ENCODE assay signal across 8 cellular contexts in genomic region chr6:31728767-31729514, GRCh38. TPM values are rescaled to one million over a fixed set of nuclear protein-coding genes. Genes with fewer than 3 reads are reported as not detected.
DNase-seq lines count a peak whose midpoint lies in the region; ATAC-seq lines count a peak whose summit lies in the region.

Gene DDAH2 (minus strand): TSS chr6:31729299. CDS start chr6:31729161, 138 bp downstream.

- peak within 1 kb of the TSS; percentile 81 to 86 (median 84) for H3K9ac ChIP-seq in skeletal muscle tissue (ENCODE audit: low read depth in 1 of 3, low read length in 3 of 3)

- H3K4me3 ChIP-seq in iPS DF 6.9 (ENCODE audit: low read length) (peak within 1 kb of the TSS; percentile 71), skeletal muscle tissue (ENCODE audit: low read length in 3 of 3) (peak within 1 kb of the TSS; percentile 80 to 88 (median 81))

- no peaks in the 10 kb centered on the region for H3K27me3 ChIP-seq in iPS DF 6.9 (ENCODE audit: control insufficient read depth, insufficient read depth, low read length)
- H3K27me3 ChIP-seq in skeletal muscle tissue (ENCODE audit: control insufficient read depth in 3 of 3, insufficient read depth in 3 of 3, low read length in 3 of 3), result no peaks in the 10 kb centered on the region

- H3K27ac ChIP-seq in iPS DF 6.9 (ENCODE audit: low read length), result no peak within 1 kb of the TSS
- peak within 1 kb of the TSS; percentile 95 for H3K27ac ChIP-seq in skeletal muscle tissue (ENCODE audit: low read depth, low read length)

- H3K27ac Mint-ChIP-seq in activated naive CD4-positive, alpha-beta T cell treated with anti-CD3 and anti-CD28 coated beads for 36 hours, result peak within 1 kb of the TSS; percentile 72
- H3K27ac Mint-ChIP-seq in activated naive CD8-positive, alpha-beta T cell treated with anti-CD3 and anti-CD28 coated beads, Interleukin-2, amount 50 U/mL, for 24 hours, result peak within 1 kb of the TSS; percentile 77

- H3K27me3 Mint-ChIP-seq in activated naive CD4-positive, alpha-beta T cell treated with anti-CD3 and anti-CD28 coated beads for 36 hours (ENCODE audit: low read depth), result no peaks in the 10 kb centered on the region
- no peaks in the 10 kb centered on the region for H3K27me3 Mint-ChIP-seq in activated naive CD8-positive, alpha-beta T cell treated with anti-CD3 and anti-CD28 coated beads, Interleukin-2, amount 50 U/mL, for 24 hours

- DNase-seq in activated naive CD4-positive, alpha-beta T cell treated with anti-CD3 and anti-CD28 coated beads for 36 hours, result no peak
- DNase-seq in activated naive CD4-positive, alpha-beta T cell treated with anti-CD3 and anti-CD28 coated beads, Interleukin-2, amount 50 U/mL, for 16 hours, result no peak
- DNase-seq in activated naive CD8-positive, alpha-beta T cell treated with anti-CD3 and anti-CD28 coated beads, Interleukin-2, amount 50 U/mL, for 24 hours, result no peak
- DNase-seq in iPS DF 6.9 (ENCODE audit: low read depth, low spot score) (no peak), NCI-H774 (lab: John Stamatoyannopoulos, UW) (no peak), NCI-H2107 (lab: John Stamatoyannopoulos, UW) (no peak)
- no peak for DNase-seq in stimulated activated CD4-positive, alpha-beta T cell treated with anti-CD3 and anti-CD28 coated beads, Interleukin-2, amount 100 ng/mL, for 48 hours

- H3K4me3 Mint-ChIP-seq in activated naive CD4-positive, alpha-beta T cell treated with anti-CD3 and anti-CD28 coated beads for 36 hours, result peak within 1 kb of the TSS; percentile 79
- peak within 1 kb of the TSS; percentile 82 for H3K4me3 Mint-ChIP-seq in activated naive CD8-positive, alpha-beta T cell treated with anti-CD3 and anti-CD28 coated beads, Interleukin-2, amount 50 U/mL, for 24 hours

- intact Hi-C loops in activated naive CD4-positive, alpha-beta T cell treated with anti-CD3 and anti-CD28 coated beads for 36 hours (cut with micrococcal nuclease), result loop anchor here (1.0 to 2.0 kb wide), 4 partner anchors 9 to 101 kb away; partner anchors contain the start of gene VARS1

- no CpG with 5 or more reads among the region's 36 CpGs for WGBS in iPS DF 6.9 (ENCODE audit: insufficient coverage, insufficient read length)

- no peaks in the 10 kb centered on the region for H3K9me3 Mint-ChIP-seq in activated naive CD4-positive, alpha-beta T cell treated with anti-CD3 and anti-CD28 coated beads for 36 hours
- no peaks in the 10 kb centered on the region for H3K9me3 Mint-ChIP-seq in activated naive CD8-positive, alpha-beta T cell treated with anti-CD3 and anti-CD28 coated beads, Interleukin-2, amount 50 U/mL, for 24 hours

- peak; percentile 4 for ATAC-seq in activated naive CD8-positive, alpha-beta T cell treated with anti-CD3 and anti-CD28 coated beads, Interleukin-2, amount 50 U/mL, for 24 hours

- peaks cover 20% of the 10 kb centered on the region for H3K36me3 Mint-ChIP-seq in activated naive CD4-positive, alpha-beta T cell treated with anti-CD3 and anti-CD28 coated beads for 36 hours (ENCODE audit: low read depth)
- peaks cover 37% of the 10 kb centered on the region for H3K36me3 Mint-ChIP-seq in activated naive CD8-positive, alpha-beta T cell treated with anti-CD3 and anti-CD28 coated beads, Interleukin-2, amount 50 U/mL, for 24 hours (ENCODE audit: low read depth)

- peaks cover 17% of the 10 kb centered on the region; the same call in 1 of the 2 replicates for H3K36me3 ChIP-seq in iPS DF 6.9 (ENCODE audit: control insufficient read depth, insufficient read depth, low read length)
- H3K36me3 ChIP-seq in skeletal muscle tissue (ENCODE audit: control insufficient read depth in 3 of 3, insufficient read depth in 3 of 3, low read length in 3 of 3), result peaks cover 13 to 34% (median 22%) of the 10 kb centered on the region in 3 donors

- CTCF ChIA-PET in activated naive CD4-positive, alpha-beta T cell treated with anti-CD3 and anti-CD28 coated beads for 36 hours (lab: Charles Lee), result interaction anchor here (0.8 to 3.4 kb wide), 12 partner anchors 9 to 102 kb away, joined by 3 to 22 read pairs (median 4); partner anchors contain the start of genes CLIC1, LSM2, LY6G6D and MSH5

- H3K9me3 ChIP-seq in iPS DF 6.9 (ENCODE audit: control insufficient read depth, insufficient read depth, low read length), result no peaks in the 10 kb centered on the region
- H3K9me3 ChIP-seq in skeletal muscle tissue (ENCODE audit: control insufficient read depth in 3 of 3, low read length in 3 of 3), result no peaks in the 10 kb centered on the region

- H3K4me1 ChIP-seq in iPS DF 6.9 (ENCODE audit: control insufficient read depth, insufficient read depth, low read length) (peaks cover 2% of the 10 kb centered on the region; the same call in 1 of the 2 replicates), skeletal muscle tissue (ENCODE audit: control insufficient read depth in 3 of 3, insufficient read depth in 3 of 3, low read length in 3 of 3) (peaks cover 16 to 19% (median 18%) of the 10 kb centered on the region in 3 donors)

- H3K4me1 Mint-ChIP-seq in activated naive CD4-positive, alpha-beta T cell treated with anti-CD3 and anti-CD28 coated beads for 36 hours (ENCODE audit: low read depth), result peaks cover 54% of the 10 kb centered on the region
- peaks cover 67% of the 10 kb centered on the region for H3K4me1 Mint-ChIP-seq in activated naive CD8-positive, alpha-beta T cell treated with anti-CD3 and anti-CD28 coated beads, Interleukin-2, amount 50 U/mL, for 24 hours

RNA-seq across cellular contexts. Expression of gene DDAH2, which starts in this region (rescaled TPM):
- 10 to 100 TPM in 1 of 2 experiments, 1 to 10 TPM in 1; 8.5 to 11.3 TPM for total RNA-seq in activated naive CD4-positive, alpha-beta T cell treated with anti-CD3 and anti-CD28 coated beads for 36 hours
- 73.1 TPM for total RNA-seq in skeletal muscle tissue
